Comparison of ENCODE assay signal across 7 cellular contexts in genomic region chr1:63679589-63679988, GRCh38.
"Had no signal": no experiment of that assay in that cellular context is flagged by ENCODE, and none has a peak within 500 bp of the region (broad histone marks: within the 10 kb centered on the region; RNA-seq: fewer than 3 reads in every experiment).

No MANE protein-coding gene starts in this region.

- H3K27ac Mint-ChIP-seq: GM23338, HFFc6 had no signal

- ATAC-seq: GM23338, K562 had no signal

- H3K4me3 ChIP-seq: GM23338, HAP-1, K562 had no signal

- H3K4me1 ChIP-seq: HAP-1 had no signal

- H3K4me3 Mint-ChIP-seq: GM23338, HFFc6 had no signal

- H3K9me3 ChIP-seq: HAP-1 had no signal

- DNase-seq: H7, HFFc6, KG1 had no signal

- H3K4me2 ChIP-seq: GM23338 had no signal

- H2AFZ ChIP-seq: GM23338 had no signal

- FAIRE-seq: HTR-8/SVneo, K562 had no signal

- H3K36me3 ChIP-seq: HAP-1 had no signal
